8 cellular contexts compared by ENCODE assay signal in genomic region chr7:28408105-28408973, GRCh38. TPM values are rescaled to one million over a fixed set of nuclear protein-coding genes. Genes with fewer than 3 reads are reported as not detected.
A peak's percentile ranks its signal among the peaks of the same experiment; 100 is the strongest.
DNase-seq lines count a peak whose midpoint lies in the region; ATAC-seq, FAIRE-seq and TF ChIP-seq lines count a peak whose summit lies in the region.

No MANE protein-coding gene starts in this region.

- H3K9ac ChIP-seq in PC-3 (ENCODE audit: low read length) = no peak overlapping the region

- peaks cover 54% of the 10 kb centered on the region for H3K27me3 Mint-ChIP-seq in nephron (ENCODE audit: low read depth)

- no peaks in the 10 kb centered on the region for H3K36me3 Mint-ChIP-seq in nephron (ENCODE audit: low read depth)

- CTCF ChIA-PET in PC-3 (lab: Charles Lee) = interaction anchor here (0.6 kb wide), 1 partner anchor 997 kb away, joined by 8 read pairs; no protein-coding TSS in a partner anchor

- H3K27me3 ChIP-seq in PC-3 (ENCODE audit: low read length) = peaks cover 21% of the 10 kb centered on the region
- H3K27me3 ChIP-seq in esophagus (ENCODE audit: control insufficient read depth in 1 of 2, insufficient read depth in 2 of 2, low read length in 2 of 2) = peaks cover 0 to 2% of the 10 kb centered on the region in 2 donors

- DNase-seq in Ammon's horn (ENCODE audit: low spot score) (peak; percentile 37), PC-3 (no peak), NCI-H524 treated with DMSO at 0.1 percent for 48 hours (lab: John Stamatoyannopoulos, UW) (no peak), HTR-8/SVneo (ENCODE audit: insufficient read length, low spot score) (no peak)

- H3K27ac ChIP-seq in PC-3 (ENCODE audit: low read length) (no peak overlapping the region), esophagus (ENCODE audit: low read depth in 2 of 2, low read length in 1 of 2) (peak overlapping the region; percentile 51 to 83)

- no TSS peak for BruUV-seq in PC-3 (replicated peaks; lab: Mats Ljungman, UMichigan)

- H3K4me2 ChIP-seq in PC-3 (ENCODE audit: low read length) = peak overlapping the region; percentile 63

- FAIRE-seq in HTR-8/SVneo (lab: Jason Lieb, UNC) = no peak

- H3K4me3 Mint-ChIP-seq in nephron = peak overlapping the region; percentile 88 to 98 (median 89)

- TF ChIP-seq CTCF in PC-3 (conservative IDR thresholded peaks at IDR 0.05; ENCODE audit: low read depth, low read length) (no peak), nephron (IDR thresholded peaks at IDR 0.05; ENCODE audit: unreplicated experiment in 3 of 3) (no peak)

- H3K27ac Mint-ChIP-seq in nephron = peak overlapping the region in 2 of 3 experiments; percentile 17 to 40

- POLR2A ChIA-PET in PC-3 (lab: Charles Lee; ENCODE audit: unreplicated experiment) = interaction anchor here (0.6 kb wide), 1 partner anchor 30 kb away, joined by 3 read pairs; no protein-coding TSS in a partner anchor

- H2AFZ ChIP-seq in PC-3 (ENCODE audit: low read length) = no peak overlapping the region

- WGBS in esophagus, 2 donors = 33 to 45% methylated on average over 27 of the region's 27 CpGs

- H3K9me3 Mint-ChIP-seq in nephron = no peaks in the 10 kb centered on the region

- H4K20me1 ChIP-seq in PC-3 (ENCODE audit: low read length) = no peaks in the 10 kb centered on the region

- H3K4me1 ChIP-seq in PC-3 (ENCODE audit: insufficient read depth, low read length) (peaks cover 29% of the 10 kb centered on the region), esophagus (ENCODE audit: control insufficient read depth in 2 of 2, insufficient read depth in 2 of 2, low read length in 1 of 2) (peaks cover 3 to 12% of the 10 kb centered on the region in 2 donors)

- no peaks in the 10 kb centered on the region for H3K79me2 ChIP-seq in PC-3 (ENCODE audit: low read length)

- intact Hi-C loops in PC-3 (cut with micrococcal nuclease) = no loop called here

- H3K4me1 Mint-ChIP-seq in nephron = peaks cover 32% of the 10 kb centered on the region

- no peaks in the 10 kb centered on the region for H3F3A ChIP-seq in PC-3 (ENCODE audit: low read length, unreplicated experiment)

- H3K9me3 ChIP-seq in PC-3 (ENCODE audit: low read length) = no peaks in the 10 kb centered on the region
- H3K9me3 ChIP-seq in esophagus (ENCODE audit: control insufficient read depth in 2 of 2, insufficient read depth in 1 of 2, low read depth in 1 of 2, low read length in 1 of 2) = no peaks in the 10 kb centered on the region

- H3K9me2 ChIP-seq in PC-3 (replicated peaks; ENCODE audit: low read length) = no peaks in the 10 kb centered on the region

- ATAC-seq in PC-3 (no peak), GM21786 (IDR thresholded peaks at IDR 0.05; ENCODE audit: unreplicated experiment) (no peak), GM18907 (IDR thresholded peaks at IDR 0.05; ENCODE audit: unreplicated experiment) (no peak)

- no peak overlapping the region for H3K4me3 ChIP-seq in PC-3 (ENCODE audit: low read length)
- H3K4me3 ChIP-seq in esophagus (ENCODE audit: low read depth in 1 of 2, low read length in 2 of 2) = peak overlapping the region in 1 of 2 donors; percentile 47

- H3K36me3 ChIP-seq in PC-3 (ENCODE audit: low read depth, low read length) = no peaks in the 10 kb centered on the region
- H3K36me3 ChIP-seq in esophagus (ENCODE audit: control insufficient read depth in 2 of 2, insufficient read depth in 2 of 2, low read length in 1 of 2) = no peaks in the 10 kb centered on the region

RNA-seq across cellular contexts. Expression of gene CREB5, which starts 4.0 kb away (rescaled TPM):
- 5.2 and 6.0 TPM in 2 replicates for total RNA-seq in PC-3 (2014; rRNA removed)
- 1 to 10 TPM in 1 of 2 donors, under 1 TPM in 1; 0.67 to 1.2 TPM for polyA plus RNA-seq in esophagus
